8 cellular contexts compared by ENCODE assay signal in genomic region chr11:10303558-10304363, GRCh38. TPM values are rescaled to one million over a fixed set of nuclear protein-coding genes. Genes with fewer than 3 reads are reported as not detected.
DNase-seq lines count a peak whose midpoint lies in the region; ATAC-seq lines count a peak whose summit lies in the region.

No MANE protein-coding gene starts in this region.

- peaks cover 24% of the 10 kb centered on the region for H3K27me3 Mint-ChIP-seq in T-helper 17 cell

- H3K36me3 ChIP-seq in duodenal mucosa (ENCODE audit: control insufficient read depth in 1 of 2, insufficient read depth in 2 of 2, low read length in 2 of 2): no peaks in the 10 kb centered on the region
- no peaks in the 10 kb centered on the region for H3K36me3 ChIP-seq in thymus (ENCODE audit: control insufficient read depth, insufficient read depth)

- H3K36me3 Mint-ChIP-seq in T-helper 17 cell (ENCODE audit: low read depth): peaks cover 3% of the 10 kb centered on the region

- peaks cover 13 to 15% of the 10 kb centered on the region in 2 donors for H3K27me3 ChIP-seq in duodenal mucosa (ENCODE audit: control insufficient read depth in 1 of 2, insufficient read depth in 2 of 2, low read length in 2 of 2)
- H3K27me3 ChIP-seq in thymus (ENCODE audit: control insufficient read depth, insufficient read depth): peaks cover 53% of the 10 kb centered on the region

- DNase-seq in DMS153 treated with DMSO at 0.1 percent for 48 hours (lab: John Stamatoyannopoulos, UW; ENCODE audit: unreplicated experiment) (peak; percentile 25), T-helper 17 cell (no peak), lung microvascular endothelial cell (ENCODE audit: low read depth in 2 of 2) (peak; percentile 31 to 47)
- DNase-seq in Jurkat, Clone E6-1 (ENCODE audit: low read depth, low spot score): no peak
- no peak for DNase-seq in NK-92 treated with Interleukin-12 subunit alpha and Interleukin-12 subunit beta, amount 100 ng/mL, for 24 hours (lab: John Stamatoyannopoulos, UW)

- peaks cover 30 to 55% of the 10 kb centered on the region in 2 donors for H3K4me1 ChIP-seq in duodenal mucosa (ENCODE audit: control insufficient read depth in 1 of 2, insufficient read depth in 2 of 2, low read length in 2 of 2)
- peaks cover 41% of the 10 kb centered on the region for H3K4me1 ChIP-seq in thymus (ENCODE audit: control insufficient read depth, insufficient read depth, low read length)

- H3K4me1 Mint-ChIP-seq in T-helper 17 cell: peaks cover 52% of the 10 kb centered on the region

- WGBS in thymus: 1% methylated on average over 29 of the region's 29 CpGs

- ATAC-seq in T-helper 17 cell: peak; percentile 26
- no peak for ATAC-seq in GM21515 (IDR thresholded peaks at IDR 0.05; ENCODE audit: unreplicated experiment)

- H3K4me3 ChIP-seq in Jurkat, Clone E6-1 (ENCODE audit: low read length): peak overlapping the region; percentile 68
- H3K4me3 ChIP-seq in duodenal mucosa (ENCODE audit: low read depth in 1 of 2, low read length in 2 of 2) (peak overlapping the region; percentile 90 to 99), thymus (ENCODE audit: low read length) (peak overlapping the region; percentile 56)

- H3K9ac ChIP-seq in duodenal mucosa (ENCODE audit: low read depth in 1 of 2, low read length in 2 of 2): peak overlapping the region; percentile 81 to 98

- no peaks in the 10 kb centered on the region for H3K9me3 ChIP-seq in T-helper 17 cell (ENCODE audit: control insufficient read depth, low read length, poor library complexity, severe bottlenecking)
- H3K9me3 ChIP-seq in duodenal mucosa (ENCODE audit: control insufficient read depth in 1 of 2, low read length in 2 of 2): no peaks in the 10 kb centered on the region
- no peaks in the 10 kb centered on the region for H3K9me3 ChIP-seq in thymus (ENCODE audit: control insufficient read depth)

- peak overlapping the region; percentile 97 for H3K27ac Mint-ChIP-seq in T-helper 17 cell

- H3K27ac ChIP-seq in duodenal mucosa (ENCODE audit: low read depth, low read length) (peak overlapping the region; percentile 80), thymus (ENCODE audit: low read depth) (peak overlapping the region; percentile 48)

- H3K4me3 Mint-ChIP-seq in T-helper 17 cell: peak overlapping the region; percentile 98

RNA-seq across cellular contexts. Expression of gene ADM, which starts 1.1 kb away (rescaled TPM):
- polyA plus RNA-seq in Jurkat, Clone E6-1 (2012; ENCODE audit: insufficient read depth, insufficient read length): not detected
- total RNA-seq in T-helper 17 cell (1 to 10 TPM in 1 of 2 donors, under 1 TPM in 1; 0.68 to 2.0 TPM), lung microvascular endothelial cell (167 and 785 TPM in 2 replicates)
- polyA plus RNA-seq in thymus: 37.4 TPM

RNA-seq across cellular contexts. Expression of gene SBF2, which starts 9.7 kb away (rescaled TPM):
- polyA plus RNA-seq in Jurkat, Clone E6-1 (2012; ENCODE audit: insufficient read depth, insufficient read length): 15.8 TPM
- total RNA-seq in T-helper 17 cell (10 to 100 TPM; 15.5 to 23.1 TPM), lung microvascular endothelial cell (26.6 and 50.8 TPM in 2 replicates)
- 8.1 TPM for polyA plus RNA-seq in thymus

Comparison
In these comparisons a context has a peak if more than half of its experiments do, and no peak if none do; other contexts are left out.
1. DNase-seq: peak in DMS153 treated with DMSO at 0.1 percent for 48 hours (single experiment) and lung microvascular endothelial cell (2 of 2); none in Jurkat, Clone E6-1 (single experiment), T-helper 17 cell (0 of 3) and NK-92 treated with Interleukin-12 subunit alpha and Interleukin-12 subunit beta, amount 100 ng/mL, for 24 hours (single experiment).
2. RNA of gene ADM, which starts 1.1 kb away (total RNA-seq): 167 to 785 TPM in lung microvascular endothelial cell; 0.68 to 2.0 TPM in T-helper 17 cell; every median in the first group is over 10 times any median in the second.
3. Peak in every context shown above with its lines, with median percentiles within 50 percentile points of each other: H3K4me3 ChIP-seq.